In genomic region chr9:121067655-121068054, GRCh38 we compare ENCODE assay signal across 25 cellular contexts. TPM values are rescaled to one million over a fixed set of nuclear protein-coding genes. Genes with fewer than 3 reads are reported as not detected.
DNase-seq lines count a peak whose midpoint lies in the region; ATAC-seq lines count a peak whose summit lies in the region.
"Had no signal": no experiment of that assay in that cellular context is flagged by ENCODE, and none has a peak within 500 bp of the region (broad histone marks: within the 10 kb centered on the region; RNA-seq: fewer than 3 reads in every experiment).

No MANE protein-coding gene starts in this region.

- H3K4me3 Mint-ChIP-seq in activated T-helper 17 cell treated with anti-CD3 and anti-CD28 coated beads, Interleukin-2, amount 50 U/mL, for 72 hours = peak overlapping the region; percentile 4
- H3K4me3 Mint-ChIP-seq in stimulated activated naive CD8-positive, alpha-beta T cell treated with anti-CD3 and anti-CD28 coated beads, Interleukin-15, amount 100 ng/mL, for 72 hours = no peak overlapping the region
- H3K4me3 Mint-ChIP-seq: CD4-positive, alpha-beta T cell; neural progenitor cell; T-cell had no signal

- H3K4me1 Mint-ChIP-seq in activated T-helper 17 cell treated with anti-CD3 and anti-CD28 coated beads, Interleukin-2, amount 50 U/mL, for 72 hours = peaks cover 17% of the 10 kb centered on the region
- peaks cover 29% of the 10 kb centered on the region for H3K4me1 Mint-ChIP-seq in stimulated activated naive CD8-positive, alpha-beta T cell treated with anti-CD3 and anti-CD28 coated beads, Interleukin-15, amount 100 ng/mL, for 72 hours
- H3K4me1 Mint-ChIP-seq: neural progenitor cell had no signal

- no peaks in the 10 kb centered on the region for H3K36me3 Mint-ChIP-seq in activated T-helper 17 cell treated with anti-CD3 and anti-CD28 coated beads, Interleukin-2, amount 50 U/mL, for 72 hours (ENCODE audit: low read depth)

- H3K27me3 Mint-ChIP-seq in activated T-helper 17 cell treated with anti-CD3 and anti-CD28 coated beads, Interleukin-2, amount 50 U/mL, for 72 hours = no peaks in the 10 kb centered on the region
- H3K27me3 Mint-ChIP-seq in stimulated activated naive CD8-positive, alpha-beta T cell treated with anti-CD3 and anti-CD28 coated beads, Interleukin-15, amount 100 ng/mL, for 72 hours = no peaks in the 10 kb centered on the region
- H3K27me3 Mint-ChIP-seq: CD4-positive, alpha-beta T cell; T-cell had no signal

- ATAC-seq in activated CD4-positive, CD25-positive, alpha-beta regulatory T cell treated with anti-CD3 and anti-CD28 coated beads, Interleukin-2, amount 50 U/mL, for 24 hours = peak; percentile 30 to 42
- ATAC-seq in activated T-helper 17 cell treated with anti-CD3 and anti-CD28 coated beads, Interleukin-2, amount 50 U/mL, for 72 hours (replicated peaks) = peak; percentile 56
- ATAC-seq in stimulated activated naive CD8-positive, alpha-beta T cell treated with anti-CD3 and anti-CD28 coated beads, Interleukin-15, amount 100 ng/mL, for 72 hours = peak; percentile 46
- ATAC-seq: A549, gastroesophageal sphincter, pancreas, T-cell had no signal

- peak overlapping the region; percentile 66 for H3K27ac Mint-ChIP-seq in activated T-helper 17 cell treated with anti-CD3 and anti-CD28 coated beads, Interleukin-2, amount 50 U/mL, for 72 hours
- H3K27ac Mint-ChIP-seq in stimulated activated naive CD8-positive, alpha-beta T cell treated with anti-CD3 and anti-CD28 coated beads, Interleukin-15, amount 100 ng/mL, for 72 hours = no peak overlapping the region
- H3K27ac Mint-ChIP-seq: CD4-positive, alpha-beta T cell; neural progenitor cell; T-cell had no signal

- no peak for DNase-seq in activated CD4-positive, CD25-positive, alpha-beta regulatory T cell (lab: John Stamatoyannopoulos, UW)
- peak; percentile 32 for DNase-seq in stimulated activated CD4-positive, alpha-beta T cell treated with anti-CD3 and anti-CD28 coated beads, Interleukin-15, amount 100 ng/mL, for 24 hours
- no peak for DNase-seq in stimulated activated CD4-positive, alpha-beta T cell treated with anti-CD3 and anti-CD28 coated beads, Interleukin-12 subunit alpha, Interleukin-12 subunit beta, amount 100 ng/mL, for 4 hours
- DNase-seq in stimulated activated naive CD8-positive, alpha-beta T cell treated with anti-CD3 and anti-CD28 coated beads, Interleukin-15, amount 100 ng/mL, for 72 hours = no peak
- DNase-seq in GM19240 (ENCODE audit: insufficient read length, low spot score) (no peak), UCSD-AML1 (lab: John Stamatoyannopoulos, UW; ENCODE audit: unreplicated experiment) (no peak)
- DNase-seq: AML-193; CD4-positive, alpha-beta T cell; effector CD4-positive, alpha-beta T cell; NCI-H1930; NCI-H524; NK-92 treated with Interleukin-12 subunit alpha and Interleukin-12 subunit beta, amount 100 ng/mL, for 24 hours; pancreas; Peyer's patch; retina; SHP77; small intestine; stimulated activated CD4-positive, alpha-beta T cell treated with anti-CD3 and anti-CD28 coated beads, Interleukin-1b, Interleukin-23, amount 100 ng/mL, for 48 hours; T-cell; tibial artery had no signal

- H3K9me3 Mint-ChIP-seq in activated T-helper 17 cell treated with anti-CD3 and anti-CD28 coated beads, Interleukin-2, amount 50 U/mL, for 72 hours = peaks cover 6% of the 10 kb centered on the region
- peaks cover 16 to 27% of the 10 kb centered on the region in 2 donors for H3K9me3 Mint-ChIP-seq in stimulated activated naive CD8-positive, alpha-beta T cell treated with anti-CD3 and anti-CD28 coated beads, Interleukin-15, amount 100 ng/mL, for 72 hours

RNA-seq across cellular contexts. Expression of gene CNTRL, which starts 7.1 kb away (rescaled TPM):
- total RNA-seq in activated T-helper 17 cell treated with anti-CD3 and anti-CD28 coated beads, Interleukin-2, amount 50 U/mL, for 72 hours = 10 to 100 TPM; 58.9 to 65.4 TPM

RNA-seq across cellular contexts. Expression of gene C5, which starts 17.6 kb away (rescaled TPM):
- 1 to 10 TPM; 1.7 to 1.8 TPM for total RNA-seq in activated T-helper 17 cell treated with anti-CD3 and anti-CD28 coated beads, Interleukin-2, amount 50 U/mL, for 72 hours
